Comparison of ENCODE assay signal across 1 cellular context in genomic region chr6:99868074-99868702, GRCh38.
TF ChIP-seq lines count a peak whose summit lies in the region.

No MANE protein-coding gene starts in this region.

TF ChIP-seq in K562, 482 proteins besides CTCF, POLR2A, EP300 and RAD21 (continued from another document):
- TF ChIP-seq ZBTB49 (CRISPR knock-in tag; IDR thresholded peaks at IDR 0.05; ENCODE audit: borderline replicate concordance) (no peak), TAF15 (IDR thresholded peaks at IDR 0.05; ENCODE audit: low read depth, low read length) (no peak), PKNOX1 (IDR thresholded peaks at IDR 0.05) (peak; percentile 17; the same call in 1 of the 2 replicates), DEAF1 (CRISPR knock-in tag; IDR thresholded peaks at IDR 0.05) (peak; percentile 65), MYC (IDR thresholded peaks at IDR 0.05; ENCODE audit: low read depth, low read length) (no peak), MYC (CRISPR knock-in tag; IDR thresholded peaks at IDR 0.05; ENCODE audit: borderline replicate concordance, low read depth) (no peak), SAFB2 (IDR thresholded peaks at IDR 0.05; ENCODE audit: borderline replicate concordance, low read depth, low read length, severe bottlenecking) (no peak), CHD1 (IDR thresholded peaks at IDR 0.05; ENCODE audit: low read length) (no peak), ZNF143 (CRISPR knock-in tag; IDR thresholded peaks at IDR 0.05) (no peak), STAG1 (CRISPR knock-in tag; IDR thresholded peaks at IDR 0.05; ENCODE audit: borderline replicate concordance) (peak; percentile 74; the same call in 1 of the 2 replicates), ZNF263 (CRISPR knock-in tag; IDR thresholded peaks at IDR 0.05; ENCODE audit: borderline replicate concordance) (no peak), NFXL1 (CRISPR knock-in tag; IDR thresholded peaks at IDR 0.05) (no peak), ARID3B (CRISPR knock-in tag; IDR thresholded peaks at IDR 0.05; ENCODE audit: borderline replicate concordance) (no peak), SMC3 (conservative IDR thresholded peaks at IDR 0.05; ENCODE audit: insufficient read depth, low read depth, low read length) (peak; percentile 60)
- TF ChIP-seq, protein P1, sequence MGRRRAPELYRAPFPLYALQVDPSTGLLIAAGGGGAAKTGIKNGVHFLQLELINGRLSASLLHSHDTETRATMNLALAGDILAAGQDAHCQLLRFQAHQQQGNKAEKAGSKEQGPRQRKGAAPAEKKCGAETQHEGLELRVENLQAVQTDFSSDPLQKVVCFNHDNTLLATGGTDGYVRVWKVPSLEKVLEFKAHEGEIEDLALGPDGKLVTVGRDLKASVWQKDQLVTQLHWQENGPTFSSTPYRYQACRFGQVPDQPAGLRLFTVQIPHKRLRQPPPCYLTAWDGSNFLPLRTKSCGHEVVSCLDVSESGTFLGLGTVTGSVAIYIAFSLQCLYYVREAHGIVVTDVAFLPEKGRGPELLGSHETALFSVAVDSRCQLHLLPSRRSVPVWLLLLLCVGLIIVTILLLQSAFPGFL (CRISPR knock-in tag; IDR thresholded peaks at IDR 0.05): no peak
- TF ChIP-seq, protein P2, sequence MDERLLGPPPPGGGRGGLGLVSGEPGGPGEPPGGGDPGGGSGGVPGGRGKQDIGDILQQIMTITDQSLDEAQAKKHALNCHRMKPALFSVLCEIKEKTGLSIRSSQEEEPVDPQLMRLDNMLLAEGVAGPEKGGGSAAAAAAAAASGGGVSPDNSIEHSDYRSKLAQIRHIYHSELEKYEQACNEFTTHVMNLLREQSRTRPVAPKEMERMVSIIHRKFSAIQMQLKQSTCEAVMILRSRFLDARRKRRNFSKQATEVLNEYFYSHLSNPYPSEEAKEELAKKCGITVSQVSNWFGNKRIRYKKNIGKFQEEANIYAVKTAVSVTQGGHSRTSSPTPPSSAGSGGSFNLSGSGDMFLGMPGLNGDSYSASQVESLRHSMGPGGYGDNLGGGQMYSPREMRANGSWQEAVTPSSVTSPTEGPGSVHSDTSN (CRISPR knock-in tag; IDR thresholded peaks at IDR 0.05; ENCODE audit: low read depth): no peak
- TF ChIP-seq, protein P2 (tag; conservative IDR thresholded peaks at IDR 0.05; ENCODE audit: low read depth): peak; percentile 55; the same call in 1 of the 2 replicates
- TF ChIP-seq, protein P3, sequence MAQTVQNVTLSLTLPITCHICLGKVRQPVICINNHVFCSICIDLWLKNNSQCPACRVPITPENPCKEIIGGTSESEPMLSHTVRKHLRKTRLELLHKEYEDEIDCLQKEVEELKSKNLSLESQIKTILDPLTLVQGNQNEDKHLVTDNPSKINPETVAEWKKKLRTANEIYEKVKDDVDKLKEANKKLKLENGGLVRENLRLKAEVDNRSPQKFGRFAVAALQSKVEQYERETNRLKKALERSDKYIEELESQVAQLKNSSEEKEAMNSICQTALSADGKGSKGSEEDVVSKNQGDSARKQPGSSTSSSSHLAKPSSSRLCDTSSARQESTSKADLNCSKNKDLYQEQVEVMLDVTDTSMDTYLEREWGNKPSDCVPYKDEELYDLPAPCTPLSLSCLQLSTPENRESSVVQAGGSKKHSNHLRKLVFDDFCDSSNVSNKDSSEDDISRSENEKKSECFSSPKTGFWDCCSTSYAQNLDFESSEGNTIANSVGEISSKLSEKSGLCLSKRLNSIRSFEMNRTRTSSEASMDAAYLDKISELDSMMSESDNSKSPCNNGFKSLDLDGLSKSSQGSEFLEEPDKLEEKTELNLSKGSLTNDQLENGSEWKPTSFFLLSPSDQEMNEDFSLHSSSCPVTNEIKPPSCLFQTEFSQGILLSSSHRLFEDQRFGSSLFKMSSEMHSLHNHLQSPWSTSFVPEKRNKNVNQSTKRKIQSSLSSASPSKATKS (CRISPR knock-in tag; IDR thresholded peaks at IDR 0.05): no peak
